ENCODE assay signal across 8 cellular contexts in the genomic region with DNA sequence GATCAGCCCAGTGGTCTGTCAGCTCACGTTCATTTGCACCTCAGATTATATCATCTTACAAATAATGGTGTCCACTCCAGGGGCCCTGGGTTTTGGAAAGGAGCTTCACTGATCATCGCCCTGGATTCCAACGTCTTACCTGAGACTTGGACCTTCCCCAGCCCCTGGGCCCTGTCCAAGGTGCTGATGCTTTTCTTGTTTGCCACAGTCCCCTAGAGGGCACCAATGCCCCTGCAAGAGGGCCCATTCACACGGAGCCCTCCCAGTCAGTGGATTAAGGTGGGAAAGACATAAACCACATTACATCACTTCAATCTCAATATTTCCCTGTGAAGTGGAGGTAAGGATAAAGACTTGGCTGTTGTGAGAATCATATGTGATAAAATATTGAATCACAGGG.
A peak's percentile ranks its signal among the peaks of the same experiment; 100 is the strongest.
DNase-seq lines count a peak whose midpoint lies in the region; ATAC-seq and TF ChIP-seq lines count a peak whose summit lies in the region.

No MANE protein-coding gene starts in this region.

- TF ChIP-seq POLR2A in sigmoid colon (IDR thresholded peaks at IDR 0.05) = no peak

- intact Hi-C loops in activated naive CD4-positive, alpha-beta T cell treated with anti-CD3 and anti-CD28 coated beads for 36 hours (cut with micrococcal nuclease) = no loop called here
- intact Hi-C loops in sigmoid colon (cut with DNase I) = no loop called here

- H3K9ac ChIP-seq in NT2/D1 (ENCODE audit: insufficient read length, low read depth) = no peak overlapping the region

- H3K27ac ChIP-seq in sigmoid colon = no peak overlapping the region

- H3K4me1 ChIP-seq in NT2/D1 (ENCODE audit: insufficient read depth, insufficient read length) (no peaks in the 10 kb centered on the region), sigmoid colon (peaks cover 0 to 9% (median 0%) of the 10 kb centered on the region in 4 donors)

- H3K4me3 ChIP-seq in NT2/D1 (ENCODE audit: insufficient read length, low read depth) (no peak overlapping the region), sigmoid colon (no peak overlapping the region)

- H3K9me3 ChIP-seq in NT2/D1 (ENCODE audit: insufficient read depth, low read length) (no peaks in the 10 kb centered on the region), sigmoid colon (no peaks in the 10 kb centered on the region)

- no peaks in the 10 kb centered on the region for H3K36me3 ChIP-seq in NT2/D1 (ENCODE audit: insufficient read depth, insufficient read length, low read length)
- H3K36me3 ChIP-seq in sigmoid colon = no peaks in the 10 kb centered on the region

- peaks cover 11% of the 10 kb centered on the region for H3K27me3 Mint-ChIP-seq in activated naive CD4-positive, alpha-beta T cell treated with anti-CD3 and anti-CD28 coated beads for 36 hours (ENCODE audit: low read depth)

- peak; percentile 75 for DNase-seq in activated naive CD4-positive, alpha-beta T cell treated with anti-CD3 and anti-CD28 coated beads for 36 hours
- no peak for DNase-seq in activated naive CD4-positive, alpha-beta T cell treated with anti-CD3 and anti-CD28 coated beads, Interleukin-2, amount 50 U/mL, for 16 hours
- DNase-seq in NT2/D1 (ENCODE audit: low read depth, low spot score) (peak; percentile 77), dermis blood vessel endothelial cell (peak; percentile 73), sigmoid colon (peak; percentile 20)

- H3K9me3 Mint-ChIP-seq in activated naive CD4-positive, alpha-beta T cell treated with anti-CD3 and anti-CD28 coated beads for 36 hours = no peaks in the 10 kb centered on the region

- TF ChIP-seq EP300 in sigmoid colon (IDR thresholded peaks at IDR 0.05) = no peak

- H3K4me1 Mint-ChIP-seq in activated naive CD4-positive, alpha-beta T cell treated with anti-CD3 and anti-CD28 coated beads for 36 hours (ENCODE audit: low read depth) = no peaks in the 10 kb centered on the region

- ATAC-seq in GM18868 (IDR thresholded peaks at IDR 0.05; ENCODE audit: unreplicated experiment) (no peak), HG03196 (IDR thresholded peaks at IDR 0.05; ENCODE audit: unreplicated experiment) (no peak), GM21381 (IDR thresholded peaks at IDR 0.05; ENCODE audit: unreplicated experiment) (no peak)

- peaks cover 43% of the 10 kb centered on the region for H3K27me3 ChIP-seq in NT2/D1 (ENCODE audit: insufficient read depth, insufficient read length)
- H3K27me3 ChIP-seq in sigmoid colon = no peaks in the 10 kb centered on the region

- CTCF ChIA-PET in activated naive CD4-positive, alpha-beta T cell treated with anti-CD3 and anti-CD28 coated beads for 36 hours (lab: Charles Lee) = no interaction called here

- no peaks in the 10 kb centered on the region for H3K36me3 Mint-ChIP-seq in activated naive CD4-positive, alpha-beta T cell treated with anti-CD3 and anti-CD28 coated beads for 36 hours (ENCODE audit: low read depth)

- H3K27ac Mint-ChIP-seq in activated naive CD4-positive, alpha-beta T cell treated with anti-CD3 and anti-CD28 coated beads for 36 hours = no peak overlapping the region

- no peak overlapping the region for H3K4me3 Mint-ChIP-seq in activated naive CD4-positive, alpha-beta T cell treated with anti-CD3 and anti-CD28 coated beads for 36 hours

- TF ChIP-seq CTCF in sigmoid colon (IDR thresholded peaks at IDR 0.05) = no peak

- WGBS in sigmoid colon, 2 donors = 9 to 10% methylated on average over 4 of the region's 4 CpGs
